18 cellular contexts compared by ENCODE assay signal in the genomic region with DNA sequence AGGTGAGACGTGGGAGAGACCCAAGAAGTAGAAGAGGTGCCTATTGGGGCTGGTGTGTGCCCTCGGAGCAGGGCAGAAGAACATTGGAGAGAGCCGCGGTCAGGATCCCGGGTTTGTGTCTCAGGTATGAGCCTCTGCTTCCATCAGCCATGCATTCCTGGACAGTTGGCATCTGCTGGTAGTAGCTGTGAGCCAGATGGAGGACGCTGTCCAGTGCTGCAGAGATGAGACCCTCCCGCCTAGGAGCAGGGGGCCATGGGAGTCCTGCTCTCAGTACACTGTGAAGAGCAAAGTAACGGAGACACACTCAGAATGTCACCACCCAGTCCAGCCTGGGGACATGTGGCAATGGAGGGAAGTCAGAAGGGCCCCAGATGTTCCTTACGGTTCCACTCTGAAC.
DNase-seq lines count a peak whose midpoint lies in the region; TF ChIP-seq lines count a peak whose summit lies in the region.
"Had no signal": no experiment of that assay in that cellular context is flagged by ENCODE, and none has a peak within 500 bp of the region (broad histone marks: within the 10 kb centered on the region; RNA-seq: fewer than 3 reads in every experiment).

No MANE protein-coding gene starts in this region.

- H3K9ac ChIP-seq in SK-N-SH, result no peak overlapping the region

- no peak for TF ChIP-seq CTCF in SK-N-SH (IDR thresholded peaks at IDR 0.05)

- H3K27me3 ChIP-seq in SK-N-SH (ENCODE audit: insufficient read depth), result no peaks in the 10 kb centered on the region
- H3K27me3 ChIP-seq: BLaER1 treated with 17β-estradiol and CSF1 and Interleukin-3, amounts not matched to agents 10 nM and 100 nM had no signal

- no peaks in the 10 kb centered on the region for H3K9me3 ChIP-seq in SK-N-SH
- H3K9me3 ChIP-seq: A549 had no signal

- H3K4me1 ChIP-seq in SK-N-SH (ENCODE audit: control insufficient read depth in 1 of 2, insufficient read depth in 2 of 2, low read depth in 1 of 2, low read length in 1 of 2), result no peaks in the 10 kb centered on the region
- H3K4me1 ChIP-seq: A549, Caco-2 had no signal

- no peaks in the 10 kb centered on the region for H3K36me3 ChIP-seq in SK-N-SH (replicated peaks in 1 of 2; ENCODE audit: control insufficient read depth in 1 of 2, insufficient read depth in 2 of 2, low read length in 1 of 2)
- H3K36me3 ChIP-seq: BLaER1 treated with 17β-estradiol and CSF1 and Interleukin-3, amounts not matched to agents 10 nM and 100 nM had no signal

- TF ChIP-seq EP300 in SK-N-SH (IDR thresholded peaks at IDR 0.05; ENCODE audit: borderline replicate concordance in 1 of 2, low read depth in 1 of 2, low read length in 1 of 2), result no peak

- H3K4me3 ChIP-seq in SK-N-SH (ENCODE audit: low read depth in 2 of 2, low read length in 1 of 2), result no peak overlapping the region
- H3K4me3 ChIP-seq: A549; BLaER1 treated with 17β-estradiol and CSF1 and Interleukin-3, amounts not matched to agents 10 nM and 100 nM had no signal

- H2AFZ ChIP-seq in SK-N-SH (ENCODE audit: low read depth), result no peak overlapping the region

- intact Hi-C loops in posterior vena cava (cut with DNase I), result no loop called here

- H3F3A ChIP-seq in SK-N-SH (replicated peaks; ENCODE audit: insufficient read depth), result no peaks in the 10 kb centered on the region

- POLR2A ChIA-PET in SK-N-SH (lab: Yijun Ruan, JAX), result no interaction called here

- H3K79me2 ChIP-seq in SK-N-SH (ENCODE audit: insufficient read depth), result no peaks in the 10 kb centered on the region

- CTCF ChIA-PET in SK-N-SH (lab: Yijun Ruan, JAX), result no interaction called here

- no peaks in the 10 kb centered on the region for H3K9me2 ChIP-seq in SK-N-SH

- H3K4me2 ChIP-seq in SK-N-SH, result no peak overlapping the region
- H3K4me2 ChIP-seq: A549 had no signal

- no peak overlapping the region for H3K27ac ChIP-seq in SK-N-SH (ENCODE audit: low read depth in 2 of 2, low read length in 1 of 2)
- H3K27ac ChIP-seq: 22Rv1; A549; BLaER1 treated with 17β-estradiol and CSF1 and Interleukin-3, amounts not matched to agents 10 nM and 100 nM; C4-2B had no signal

- 30% methylated on average over 6 of the region's 9 CpGs for WGBS in SK-N-SH (ENCODE audit: low lambda C conversion rate)

- DNase-seq in activated effector memory CD4-positive, alpha-beta T cell treated with anti-CD3 and anti-CD28 coated beads, Interleukin-2, amount 50 U/mL, for 16 hours, result peak; percentile 22
- DNase-seq in activated effector memory CD4-positive, alpha-beta T cell treated with Interleukin-2 at 50 U/mL for 16 hours, result no peak
- DNase-seq in left kidney (ENCODE audit: low read depth, low spot score) (peak; percentile 41), posterior vena cava (ENCODE audit: low spot score) (peak; percentile 45), SK-N-SH (no peak), NCI-H446 (lab: John Stamatoyannopoulos, UW) (no peak)
- DNase-seq: AML-193; Caco-2; Calu3; CD4-positive, alpha-beta T cell; CD8-positive, alpha-beta T cell; DMS79 treated with DMSO at 0.1 percent for 48 hours; GF-D8 had no signal

- no peak for TF ChIP-seq RAD21 in SK-N-SH (IDR thresholded peaks at IDR 0.05; ENCODE audit: low read length)

- no peaks in the 10 kb centered on the region for H4K20me1 ChIP-seq in SK-N-SH (ENCODE audit: insufficient read depth)
- H4K20me1 ChIP-seq: BLaER1 treated with 17β-estradiol and CSF1 and Interleukin-3, amounts not matched to agents 10 nM and 100 nM had no signal

TF ChIP-seq in PFSK-1, 5 proteins besides CTCF, POLR2A, EP300 and RAD21:
- TF ChIP-seq FOXP2 (optimal IDR thresholded peaks at IDR 0.05; ENCODE audit: borderline replicate concordance, extremely low read depth, extremely low read length, insufficient read depth) (no peak), POLR2AphosphoS5 (IDR thresholded peaks at IDR 0.05; ENCODE audit: low read depth, low read length) (0 out of 2 replicates have a peak, but pooled peaks have one; percentile 8), REST (IDR thresholded peaks at IDR 0.05; ENCODE audit: insufficient read depth in 1 of 2, low read depth in 2 of 2, low read length in 2 of 2) (0 out of 4 replicates have a peak, but pooled peaks have one; percentile 46 to 63), SIN3A (IDR thresholded peaks at IDR 0.05; ENCODE audit: borderline replicate concordance, insufficient read depth, low read length) (no peak), TAF1 (IDR thresholded peaks at IDR 0.05; ENCODE audit: borderline replicate concordance, insufficient read depth, low read length) (no peak)

TF ChIP-seq in SK-N-SH, 30 proteins besides CTCF, POLR2A, EP300 and RAD21:
- TF ChIP-seq EZH2phosphoT487 (IDR thresholded peaks at IDR 0.05; ENCODE audit: borderline replicate concordance, low read depth) (no peak), ELF1 (IDR thresholded peaks at IDR 0.05) (no peak), FOXJ3 (CRISPR knock-in tag; IDR thresholded peaks at IDR 0.05) (no peak), GABPA (IDR thresholded peaks at IDR 0.05; ENCODE audit: low read depth) (no peak), TCF12 (IDR thresholded peaks at IDR 0.05) (no peak), MXI1 (IDR thresholded peaks at IDR 0.05; ENCODE audit: low read depth, low read length) (no peak), NRF1 (IDR thresholded peaks at IDR 0.05; ENCODE audit: low read depth, low read length) (no peak), TAF1 (IDR thresholded peaks at IDR 0.05; ENCODE audit: borderline replicate concordance, low read depth, low read length) (no peak), MAX (IDR thresholded peaks at IDR 0.05; ENCODE audit: low read depth) (no peak), POLR2AphosphoS5 (IDR thresholded peaks at IDR 0.05; ENCODE audit: low read depth, low read length) (no peak), JUND (IDR thresholded peaks at IDR 0.05) (no peak)
- TF ChIP-seq, protein P1, sequence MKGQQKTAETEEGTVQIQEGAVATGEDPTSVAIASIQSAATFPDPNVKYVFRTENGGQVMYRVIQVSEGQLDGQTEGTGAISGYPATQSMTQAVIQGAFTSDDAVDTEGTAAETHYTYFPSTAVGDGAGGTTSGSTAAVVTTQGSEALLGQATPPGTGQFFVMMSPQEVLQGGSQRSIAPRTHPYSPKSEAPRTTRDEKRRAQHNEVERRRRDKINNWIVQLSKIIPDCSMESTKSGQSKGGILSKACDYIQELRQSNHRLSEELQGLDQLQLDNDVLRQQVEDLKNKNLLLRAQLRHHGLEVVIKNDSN (IDR thresholded peaks at IDR 0.05; ENCODE audit: borderline replicate concordance, low read depth), result no peak

Comparison
In these comparisons a context has a peak if more than half of its experiments do, and no peak if none do; other contexts are left out.
1. DNase-seq: peak in activated effector memory CD4-positive, alpha-beta T cell treated with anti-CD3 and anti-CD28 coated beads, Interleukin-2, amount 50 U/mL, for 16 hours (single experiment), left kidney (single experiment) and posterior vena cava (single experiment); none in activated effector memory CD4-positive, alpha-beta T cell treated with Interleukin-2 at 50 U/mL for 16 hours (single experiment), SK-N-SH (single experiment) and NCI-H446 (0 of 2).